ENCODE assay signal across 8 cellular contexts in the genomic region with DNA sequence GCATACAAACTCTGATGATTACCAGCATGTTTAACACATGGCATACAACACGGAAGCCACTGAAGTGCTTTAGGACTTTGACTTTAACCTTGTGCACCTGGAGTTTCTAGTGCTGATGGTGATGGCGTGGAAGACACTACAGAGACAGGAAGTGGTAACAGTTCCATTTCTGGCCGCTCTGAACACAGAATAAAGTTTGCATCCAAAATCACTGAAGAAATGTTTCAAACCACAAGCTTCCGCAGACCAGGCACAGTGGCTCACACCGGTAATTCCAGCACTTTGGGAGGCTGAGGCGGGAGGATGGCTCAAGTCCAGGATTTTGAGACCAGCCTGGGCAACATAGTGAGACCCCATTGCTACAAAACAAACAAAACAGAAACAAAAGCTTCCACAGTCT. TPM values are rescaled to one million over a fixed set of nuclear protein-coding genes. Genes with fewer than 3 reads are reported as not detected.
A peak's percentile ranks its signal among the peaks of the same experiment; 100 is the strongest.
DNase-seq lines count a peak whose midpoint lies in the region; ATAC-seq and TF ChIP-seq lines count a peak whose summit lies in the region.
"Had no signal": no experiment of that assay in that cellular context is flagged by ENCODE, and none has a peak within 500 bp of the region (broad histone marks: within the 10 kb centered on the region; RNA-seq: fewer than 3 reads in every experiment).

No MANE protein-coding gene starts in this region.

- no peak for TF ChIP-seq CTCF in right atrium auricular region (IDR thresholded peaks at IDR 0.05)

- no peaks in the 10 kb centered on the region for H3K36me3 Mint-ChIP-seq in memory B cell

- ATAC-seq in GM18868 (IDR thresholded peaks at IDR 0.05; ENCODE audit: unreplicated experiment) (peak; percentile 68), GM21529 (IDR thresholded peaks at IDR 0.05; ENCODE audit: unreplicated experiment) (peak; percentile 83), HG03571 (IDR thresholded peaks at IDR 0.05; ENCODE audit: unreplicated experiment) (peak; percentile 90), memory B cell (ENCODE audit: low read depth) (peak; percentile 92)

- H3K4me1 Mint-ChIP-seq in memory B cell, result peaks cover 24% of the 10 kb centered on the region

- DNase-seq in memory B cell (ENCODE audit: low spot score in 2 of 2) (peak in 1 of 2 donors; percentile 45), right atrium auricular region (ENCODE audit: low spot score) (no peak), iPS-NIHi11 (ENCODE audit: low spot score) (no peak), NCI-H82 treated with DMSO at 0.1 percent for 48 hours (lab: John Stamatoyannopoulos, UW; ENCODE audit: unreplicated experiment) (no peak)
- DNase-seq: GOT3 had no signal

- peak overlapping the region; percentile 61 for H3K4me3 Mint-ChIP-seq in memory B cell

- H3K36me3 ChIP-seq in right atrium auricular region, result no peaks in the 10 kb centered on the region

- no peak overlapping the region for H3K27ac ChIP-seq in right atrium auricular region

- no peaks in the 10 kb centered on the region for H3K9me3 Mint-ChIP-seq in memory B cell

- peak overlapping the region; percentile 87 for H3K27ac Mint-ChIP-seq in memory B cell

- H3K4me3 ChIP-seq in right atrium auricular region, result no peak overlapping the region

- H3K9me3 ChIP-seq in right atrium auricular region, result no peaks in the 10 kb centered on the region

- no peaks in the 10 kb centered on the region for H3K4me1 ChIP-seq in right atrium auricular region

- H3K27me3 ChIP-seq in right atrium auricular region, result no peaks in the 10 kb centered on the region

- no peaks in the 10 kb centered on the region for H3K27me3 Mint-ChIP-seq in memory B cell

RNA-seq across cellular contexts. Expression of a gene that starts 40.3 kb away (rescaled TPM):
- 10 to 100 TPM; 23.5 to 23.6 TPM for total RNA-seq in right atrium auricular region

RNA-seq across cellular contexts. Expression of a gene that starts 49.2 kb away (rescaled TPM):
- total RNA-seq in right atrium auricular region, result 10 to 100 TPM in 1 of 2 donors, 1 to 10 TPM in 1; 9.8 to 11.1 TPM
